17 cellular contexts compared by ENCODE assay signal in the genomic region with DNA sequence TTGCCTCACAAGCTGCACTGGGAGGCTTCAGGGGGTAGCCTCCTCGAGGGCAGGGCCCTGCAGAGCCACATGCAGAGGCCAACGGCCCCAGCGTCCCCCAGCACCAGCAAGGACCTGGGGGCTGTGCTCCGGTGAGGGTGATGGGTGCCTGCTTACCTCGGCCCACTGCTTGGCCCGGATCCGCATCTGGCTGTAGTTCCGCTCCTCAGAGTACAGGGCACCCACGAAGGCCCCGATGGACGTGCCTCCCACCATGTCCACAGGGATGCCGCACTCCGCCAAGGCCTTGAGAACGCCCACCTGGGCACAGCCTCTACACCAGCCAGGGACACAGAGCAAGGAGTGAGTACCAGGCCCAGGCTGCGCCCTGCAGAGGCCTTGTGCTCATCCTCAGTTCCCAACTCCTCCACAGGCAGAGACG. TPM values are rescaled to one million over a fixed set of nuclear protein-coding genes. Genes with fewer than 3 reads are reported as not detected.
DNase-seq lines count a peak whose midpoint lies in the region; ATAC-seq and TF ChIP-seq lines count a peak whose summit lies in the region.
"Had no signal": no experiment of that assay in that cellular context is flagged by ENCODE, and none has a peak within 500 bp of the region (broad histone marks: within the 10 kb centered on the region; RNA-seq: fewer than 3 reads in every experiment).

No MANE protein-coding gene starts in this region.

- ATAC-seq in Right ventricle myocardium superior (ENCODE audit: poor library complexity) (no peak), heart right ventricle (no peak), left ventricle myocardium superior (no peak), upper lobe of right lung (no peak)

- peaks cover 0 to 3% (median 0%) of the 10 kb centered on the region in 9 donors for H3K4me1 ChIP-seq in heart right ventricle
- no peaks in the 10 kb centered on the region for H3K4me1 ChIP-seq in upper lobe of right lung
- H3K4me1 ChIP-seq in adrenal gland (replicated peaks in 1 of 2): peaks cover 0 to 11% of the 10 kb centered on the region in 2 donors
- H3K4me1 ChIP-seq: BE2C, HAP-1 had no signal

- intact Hi-C loops in Right ventricle myocardium superior (cut with DNase I): no loop called here
- intact Hi-C loops in heart right ventricle (cut with DNase I): no loop called here
- intact Hi-C loops in left ventricle myocardium superior (cut with micrococcal nuclease): no loop called here
- intact Hi-C loops in upper lobe of right lung (cut with DNase I): no loop called here
- intact Hi-C loops in adrenal gland (cut with DNase I): no loop called here

- WGBS in heart right ventricle, 2 donors: 93% methylated on average over 16 of the region's 16 CpGs
- WGBS in adrenal gland, 4 donors: 60 to 95% (median 94%) methylated on average over 1 to 16 of the region's 16 CpGs

- H3K4me3 ChIP-seq in heart right ventricle: no peak overlapping the region
- no peak overlapping the region for H3K4me3 ChIP-seq in upper lobe of right lung
- H3K4me3 ChIP-seq in adrenal gland: no peak overlapping the region
- H3K4me3 ChIP-seq: HAP-1 had no signal

- no peaks in the 10 kb centered on the region for H3K9me3 ChIP-seq in heart right ventricle
- H3K9me3 ChIP-seq in upper lobe of right lung: no peaks in the 10 kb centered on the region
- no peaks in the 10 kb centered on the region for H3K9me3 ChIP-seq in adrenal gland (replicated peaks in 1 of 3)
- H3K9me3 ChIP-seq: BE2C, HAP-1 had no signal

- H3K27ac ChIP-seq in heart right ventricle: no peak overlapping the region
- H3K27ac ChIP-seq in upper lobe of right lung: no peak overlapping the region
- H3K27ac ChIP-seq in adrenal gland: no peak overlapping the region
- H3K27ac ChIP-seq: KMS-11 had no signal

- H3K27me3 ChIP-seq in heart right ventricle (peaks cover 0 to 8% (median 0%) of the 10 kb centered on the region in 7 donors), upper lobe of right lung (no peaks in the 10 kb centered on the region), adrenal gland (no peaks in the 10 kb centered on the region)
- H3K27me3 ChIP-seq: BE2C had no signal

- H3K36me3 ChIP-seq in heart right ventricle (peaks cover 0 to 4% (median 0%) of the 10 kb centered on the region in 9 donors), upper lobe of right lung (no peaks in the 10 kb centered on the region), adrenal gland (replicated peaks in 1 of 2) (no peaks in the 10 kb centered on the region)
- H3K36me3 ChIP-seq: BE2C, HAP-1 had no signal

- DNase-seq in Right ventricle myocardium superior: peak; percentile 22
- DNase-seq in heart right ventricle: no peak
- DNase-seq in left ventricle myocardium superior: peak; percentile 24
- peak; percentile 61 for DNase-seq in upper lobe of right lung
- DNase-seq in adrenal gland: no peak
- no peak for DNase-seq in effector CD8-positive, alpha-beta T cell (lab: John Stamatoyannopoulos, UW)
- DNase-seq: BE2C; CD4-positive, CD25-positive, alpha-beta regulatory T cell; COR-L47; MV-4-11; NCI-H1694 treated with DMSO at 0.1 percent for 48 hours; NCI-H748 treated with DMSO at 0.1 percent for 48 hours; OCI-M1; SIG-M5 had no signal

- TF ChIP-seq POLR2A in adrenal gland (IDR thresholded peaks at IDR 0.05): no peak

- TF ChIP-seq CTCF in heart right ventricle (IDR thresholded peaks at IDR 0.05) (no peak), upper lobe of right lung (IDR thresholded peaks at IDR 0.05) (no peak), adrenal gland (IDR thresholded peaks at IDR 0.05) (no peak)

RNA-seq across cellular contexts. Expression of gene NSMF, which starts 8.0 kb away (rescaled TPM):
- 10.0 TPM for total RNA-seq in Right ventricle myocardium superior
- total RNA-seq in heart right ventricle: 10 to 100 TPM in 4 of 10 donors, 1 to 10 TPM in 6; 5.3 to 17.0 (median 9.0) TPM
- polyA plus RNA-seq in heart right ventricle: 10 to 100 TPM; 18.3 to 29.3 TPM
- total RNA-seq in left ventricle myocardium superior: 10.2 TPM
- total RNA-seq in upper lobe of right lung: 23.9 TPM
- 10 to 100 TPM; 16.2 to 47.6 (median 25.6) TPM for total RNA-seq in adrenal gland
- polyA plus RNA-seq in adrenal gland: 100 to 1,000 TPM in 1 of 3 donors, 10 to 100 TPM in 2; 23.1 to 118 (median 39.7) TPM

RNA-seq across cellular contexts. Expression of gene ENTPD8, which starts 26.0 kb away (rescaled TPM):
- total RNA-seq in Right ventricle myocardium superior (not detected), heart right ventricle (not detected), left ventricle myocardium superior (not detected), upper lobe of right lung (not detected), adrenal gland (under 1 TPM in 3 of 8 donors, not detected in 5; 0.14 to 0.20 (median 0.19) TPM)
- polyA plus RNA-seq in heart right ventricle (under 1 TPM; 0.03 to 0.15 TPM), adrenal gland (under 1 TPM in 2 of 3 donors, not detected in 1; 0.16 to 0.17 TPM)
- total RNA-seq: CD4-positive, CD25-positive, alpha-beta regulatory T cell; NCI-H460 had no signal
- polyA plus RNA-seq: CD4-positive, CD25-positive, alpha-beta regulatory T cell had no signal

RNA-seq across cellular contexts. Expression of gene NOXA1, which starts 44.0 kb away (rescaled TPM):
- 1.7 TPM for total RNA-seq in Right ventricle myocardium superior
- total RNA-seq in heart right ventricle: 1 to 10 TPM; 2.5 to 5.3 (median 3.0) TPM
- 10 to 100 TPM in 1 of 2 donors, under 1 TPM in 1; 0.62 to 10.6 TPM for polyA plus RNA-seq in heart right ventricle
- 1.9 TPM for total RNA-seq in left ventricle myocardium superior
- 6.5 TPM for total RNA-seq in upper lobe of right lung
- total RNA-seq in adrenal gland: 10 to 100 TPM in 2 of 8 donors, 1 to 10 TPM in 6; 4.4 to 12.6 (median 9.3) TPM
- polyA plus RNA-seq in adrenal gland: 10 to 100 TPM in 2 of 3 donors, not detected in 1; 23.5 to 50.7 TPM

RNA-seq across cellular contexts. Expression of gene EXD3, which starts 44.2 kb away (rescaled TPM):
- total RNA-seq in Right ventricle myocardium superior (6.9 TPM), heart right ventricle (10 to 100 TPM in 3 of 10 donors, 1 to 10 TPM in 7; 7.8 to 14.0 (median 9.2) TPM), left ventricle myocardium superior (8.3 TPM), upper lobe of right lung (27.3 TPM), adrenal gland (10 to 100 TPM in 7 of 8 donors, 1 to 10 TPM in 1; 8.5 to 38.6 (median 23.9) TPM)
- polyA plus RNA-seq in heart right ventricle (10 to 100 TPM in 1 of 2 donors, 1 to 10 TPM in 1; 5.8 to 33.0 TPM), adrenal gland (100 to 1,000 TPM in 1 of 3 donors, 10 to 100 TPM in 1, 1 to 10 TPM in 1; 1.2 to 111 (median 41.0) TPM)

Comparison
In these comparisons a context has a peak if more than half of its experiments do, and no peak if none do; other contexts are left out.
1. DNase-seq: peak in Right ventricle myocardium superior (single experiment), left ventricle myocardium superior (single experiment) and upper lobe of right lung (single experiment); none in heart right ventricle (0 of 2), adrenal gland (0 of 7) and effector CD8-positive, alpha-beta T cell (single experiment).